8 cellular contexts compared by ENCODE assay signal in the genomic region with DNA sequence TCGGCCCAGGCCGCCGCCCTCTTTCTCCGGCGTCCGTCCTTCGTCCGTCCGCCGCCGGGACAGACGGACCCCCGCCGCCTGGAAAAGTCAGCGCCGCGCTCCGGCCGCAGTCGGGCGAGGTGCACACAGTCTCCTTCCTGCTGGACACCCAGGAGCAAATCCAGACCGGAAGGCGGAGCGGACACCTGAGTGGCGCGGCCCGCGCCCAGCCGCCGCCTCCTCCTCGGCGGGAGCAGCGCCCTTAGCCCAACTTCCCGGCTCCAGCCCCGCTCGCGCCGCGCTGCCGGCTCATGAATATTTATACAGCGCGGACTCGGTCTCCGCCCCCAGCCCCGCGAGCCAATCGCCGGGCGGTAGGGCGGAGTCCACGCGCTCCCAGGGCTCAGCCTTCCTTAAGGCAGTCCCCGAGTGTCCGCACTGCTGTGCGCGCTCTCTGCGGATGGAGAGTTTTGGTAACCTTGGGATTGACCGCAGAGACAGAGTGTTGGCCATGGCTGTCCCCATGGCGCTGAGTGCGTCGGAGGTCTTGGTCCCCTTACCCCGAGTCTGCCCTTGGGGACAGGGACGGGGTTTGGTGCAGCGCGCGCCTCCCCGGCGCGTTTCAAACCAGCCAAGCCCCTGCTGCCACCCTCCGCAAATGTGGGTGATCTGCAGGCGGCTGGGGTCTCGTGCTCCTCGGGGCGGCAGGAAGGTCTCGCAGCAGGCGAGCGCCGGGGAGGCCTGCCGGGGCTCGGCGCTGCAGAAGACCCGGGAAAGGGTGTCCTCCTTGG. TPM values are rescaled to one million over a fixed set of nuclear protein-coding genes. Genes with fewer than 3 reads are reported as not detected.
DNase-seq lines count a peak whose midpoint lies in the region; ATAC-seq and TF ChIP-seq lines count a peak whose summit lies in the region.

A gene with protein sequence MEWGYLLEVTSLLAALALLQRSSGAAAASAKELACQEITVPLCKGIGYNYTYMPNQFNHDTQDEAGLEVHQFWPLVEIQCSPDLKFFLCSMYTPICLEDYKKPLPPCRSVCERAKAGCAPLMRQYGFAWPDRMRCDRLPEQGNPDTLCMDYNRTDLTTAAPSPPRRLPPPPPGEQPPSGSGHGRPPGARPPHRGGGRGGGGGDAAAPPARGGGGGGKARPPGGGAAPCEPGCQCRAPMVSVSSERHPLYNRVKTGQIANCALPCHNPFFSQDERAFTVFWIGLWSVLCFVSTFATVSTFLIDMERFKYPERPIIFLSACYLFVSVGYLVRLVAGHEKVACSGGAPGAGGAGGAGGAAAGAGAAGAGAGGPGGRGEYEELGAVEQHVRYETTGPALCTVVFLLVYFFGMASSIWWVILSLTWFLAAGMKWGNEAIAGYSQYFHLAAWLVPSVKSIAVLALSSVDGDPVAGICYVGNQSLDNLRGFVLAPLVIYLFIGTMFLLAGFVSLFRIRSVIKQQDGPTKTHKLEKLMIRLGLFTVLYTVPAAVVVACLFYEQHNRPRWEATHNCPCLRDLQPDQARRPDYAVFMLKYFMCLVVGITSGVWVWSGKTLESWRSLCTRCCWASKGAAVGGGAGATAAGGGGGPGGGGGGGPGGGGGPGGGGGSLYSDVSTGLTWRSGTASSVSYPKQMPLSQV (minus strand): TSS at position 274 of the 770 bp plus-strand sequence. CDS start 867 bp downstream, outside the sequence.

- peak; percentile 85 for DNase-seq in GM06990 (ENCODE audit: extremely low read depth, insufficient read length)
- DNase-seq in HCEC 1CT = peak; percentile 95
- peak; percentile 93 for DNase-seq in MM.1S
- DNase-seq in SW 1271 (lab: John Stamatoyannopoulos, UW) = peak; percentile 54 to 84
- peak; percentile 52 for DNase-seq in amniotic stem cell (lab: John Stamatoyannopoulos, UW)
- peak; percentile 95 for DNase-seq in left cardiac atrium
- DNase-seq in posterior vena cava (ENCODE audit: low spot score) = peak; percentile 97
- peak; percentile 89 to 97 for DNase-seq in upper lobe of left lung

- peak in 3 of 4 donors; percentile 76 to 92 (median 89) for TF ChIP-seq POLR2A in upper lobe of left lung (IDR thresholded peaks at IDR 0.05)

- WGBS in upper lobe of left lung, 2 donors = 0% methylated on average over 28 of the region's 82 CpGs; no CpG with 5 or more reads in 1 of the 2 donors

- H3K4me1 ChIP-seq in MM.1S (ENCODE audit: low read length) (0 out of 2 replicates have a peak, but pooled peaks cover 4% of the 10 kb centered on the region), upper lobe of left lung (peaks cover 19 to 60% (median 31%) of the 10 kb centered on the region in 4 donors)

- peak within 1 kb of the TSS; percentile 57; the same call in 1 of the 2 replicates for H3K27ac ChIP-seq in MM.1S (ENCODE audit: low read length)
- peak within 1 kb of the TSS; percentile 82 to 91 (median 87) for H3K27ac ChIP-seq in upper lobe of left lung

- peak in 1 of 4 donors; percentile 8 for TF ChIP-seq EP300 in upper lobe of left lung (IDR thresholded peaks at IDR 0.05)

- H2AFZ ChIP-seq in MM.1S (ENCODE audit: low read length) = peak within 1 kb of the TSS; percentile 97

- H3K9me3 ChIP-seq in MM.1S (replicated peaks; ENCODE audit: insufficient read depth, low read length) (no peaks in the 10 kb centered on the region), upper lobe of left lung (no peaks in the 10 kb centered on the region)

- TF ChIP-seq CTCF in GM06990 (IDR thresholded peaks at IDR 0.05; ENCODE audit: insufficient read depth, low read length, poor library complexity, severe bottlenecking) (peak; percentile 12), MM.1S (IDR thresholded peaks at IDR 0.05; ENCODE audit: low read length) (peak; percentile 35), upper lobe of left lung (IDR thresholded peaks at IDR 0.05) (peak in 2 of 6 experiments; percentile 10 to 25)

- H4K20me1 ChIP-seq in MM.1S (ENCODE audit: insufficient read depth, low read length) = no peaks in the 10 kb centered on the region

- peak; percentile 90 to 93 for ATAC-seq in left cardiac atrium
- peak; percentile 94 to 97 for ATAC-seq in upper lobe of left lung (ENCODE audit: low FRiP score in 2 of 2)

- H3K4me3 ChIP-seq in GM06990 (replicated peaks; ENCODE audit: low read depth, low read length) = peak within 1 kb of the TSS; percentile 65
- H3K4me3 ChIP-seq in MM.1S (ENCODE audit: low read length) = peak within 1 kb of the TSS; percentile 81
- peak within 1 kb of the TSS; percentile 55 to 88 (median 83) for H3K4me3 ChIP-seq in upper lobe of left lung

- intact Hi-C loops in left cardiac atrium (cut with DNase I) (no loop called here), posterior vena cava (cut with DNase I) (no loop called here)

- no peaks in the 10 kb centered on the region for H3K79me2 ChIP-seq in MM.1S (ENCODE audit: low read length)

- no peaks in the 10 kb centered on the region for H3K9me2 ChIP-seq in MM.1S (replicated peaks; ENCODE audit: insufficient read depth, low read length)

- H3F3A ChIP-seq in MM.1S (ENCODE audit: insufficient read depth, low read length) = peaks cover 18% of the 10 kb centered on the region

- H3K9ac ChIP-seq in MM.1S (ENCODE audit: low read length) = peak within 1 kb of the TSS; percentile 54; the same call in 1 of the 2 replicates

- peak within 1 kb of the TSS; percentile 100 for H3K4me2 ChIP-seq in MM.1S (ENCODE audit: low read depth, low read length)

- H3K36me3 ChIP-seq in GM06990 (ENCODE audit: control insufficient read depth, insufficient read depth, low read length) (no peaks in the 10 kb centered on the region), MM.1S (replicated peaks; ENCODE audit: insufficient read depth, low read length) (no peaks in the 10 kb centered on the region), upper lobe of left lung (no peaks in the 10 kb centered on the region)

- H3K27me3 ChIP-seq in GM06990 (replicated peaks; ENCODE audit: control insufficient read depth, insufficient read depth, low read length) (no peaks in the 10 kb centered on the region; the same call in 1 of the 2 replicates), MM.1S (replicated peaks; ENCODE audit: insufficient read depth, low read length) (no peaks in the 10 kb centered on the region), upper lobe of left lung (peaks cover 0 to 13% (median under 1%) of the 10 kb centered on the region in 4 donors)

RNA-seq across cellular contexts. Expression of the gene that starts here (rescaled TPM):
- total RNA-seq in left cardiac atrium = 10 to 100 TPM in 1 of 2 donors, 1 to 10 TPM in 1; 8.9 to 14.8 TPM
- 10 to 100 TPM in 1 of 2 donors, 1 to 10 TPM in 1; 9.5 to 16.1 TPM for total RNA-seq in posterior vena cava
- 10 to 100 TPM in 5 of 6 donors, 1 to 10 TPM in 1; 2.1 to 26.3 (median 21.0) TPM for total RNA-seq in upper lobe of left lung

Comparison
In these comparisons a context has a peak if more than half of its experiments do, and no peak if none do; other contexts are left out.
1. Peak in every context shown above with its lines: DNase-seq, ATAC-seq, H3K4me3 ChIP-seq and H3K27ac ChIP-seq.